Comparison of ENCODE assay signal across 19 cellular contexts in genomic region chr6:126477678-126478077, GRCh38.
DNase-seq lines count a peak whose midpoint lies in the region; ATAC-seq and TF ChIP-seq lines count a peak whose summit lies in the region.
"Had no signal": no experiment of that assay in that cellular context is flagged by ENCODE, and none has a peak within 500 bp of the region (broad histone marks: within the 10 kb centered on the region; RNA-seq: fewer than 3 reads in every experiment).

No MANE protein-coding gene starts in this region.

- ATAC-seq in GM18505 (IDR thresholded peaks at IDR 0.05; ENCODE audit: unreplicated experiment) (peak; percentile 77), GM19455 (IDR thresholded peaks at IDR 0.05; ENCODE audit: unreplicated experiment) (peak; percentile 72), HG02798 (IDR thresholded peaks at IDR 0.05; ENCODE audit: poor library complexity, unreplicated experiment) (peak; percentile 87), HG03520 (IDR thresholded peaks at IDR 0.05; ENCODE audit: unreplicated experiment) (peak; percentile 73)
- ATAC-seq: activated T-cell treated with anti-CD3 and anti-CD28 coated beads, Interleukin-2, amount 50 U/mL, for 4 hours; left cardiac atrium had no signal

- H3K27ac ChIP-seq in esophagus squamous epithelium, result no peak overlapping the region
- H3K27ac ChIP-seq: SK-N-MC had no signal

- DNase-seq in GM19238 (ENCODE audit: insufficient read length, low spot score) (no peak), esophagus squamous epithelium (lab: John Stamatoyannopoulos, UW) (no peak), NCI-H187 (lab: John Stamatoyannopoulos, UW) (no peak), NCI-H510A (lab: John Stamatoyannopoulos, UW) (no peak)
- DNase-seq: activated CD4-positive, alpha-beta T cell treated with anti-CD3 and anti-CD28 coated beads, Interleukin-2, amount 50 U/mL, for 4 hours; activated T-cell treated with anti-CD3 and anti-CD28 coated beads, Interleukin-2, amount 50 U/mL, for 4 hours; COR-L47; hypothalamus; left cardiac atrium; NCI-H1092 treated with DMSO at 0.1 percent for 48 hours; NCI-H2227 treated with DMSO at 0.1 percent for 48 hours; nucleus accumbens; stimulated activated CD4-positive, alpha-beta T cell treated with anti-CD3 and anti-CD28 coated beads, Interleukin-2, amount 100 ng/mL, for 48 hours had no signal

- H3K9me3 ChIP-seq in esophagus squamous epithelium, result no peaks in the 10 kb centered on the region
- H3K9me3 ChIP-seq: HAP-1 had no signal

- no peaks in the 10 kb centered on the region for H3K27me3 ChIP-seq in esophagus squamous epithelium

- no peak for TF ChIP-seq CTCF in esophagus squamous epithelium (IDR thresholded peaks at IDR 0.05)

- H3K4me3 ChIP-seq in esophagus squamous epithelium, result no peak overlapping the region
- H3K4me3 ChIP-seq: HAP-1, SK-N-MC had no signal

- H3K36me3 ChIP-seq in esophagus squamous epithelium, result no peaks in the 10 kb centered on the region
- H3K36me3 ChIP-seq: HAP-1 had no signal

- intact Hi-C loops in esophagus squamous epithelium (cut with DNase I), result no loop called here

- 48 to 68% methylated on average over 1 of the region's 1 CpG for WGBS in esophagus squamous epithelium, 2 donors

- H3K4me1 ChIP-seq in esophagus squamous epithelium, result no peaks in the 10 kb centered on the region
- H3K4me1 ChIP-seq: HAP-1 had no signal

- TF ChIP-seq POLR2A in GM18505 (IDR thresholded peaks at IDR 0.05; ENCODE audit: borderline replicate concordance, extremely low read depth, insufficient read depth, insufficient read length), result no peak
- no peak for TF ChIP-seq POLR2A in esophagus squamous epithelium (IDR thresholded peaks at IDR 0.05)
